In genomic region chr1:36560177-36560576, GRCh38 we compare ENCODE assay signal across 1 cellular context.
TF ChIP-seq lines count a peak whose summit lies in the region.

No MANE protein-coding gene starts in this region.

TF ChIP-seq in H1, 55 proteins besides CTCF, POLR2A, EP300 and RAD21 (continued from another document):
- no peak for TF ChIP-seq CHD7 (IDR thresholded peaks at IDR 0.05; ENCODE audit: insufficient replicate concordance, low read length)
TF ChIP-seq in H1: peak in this region for 0.
